8 cellular contexts compared by ENCODE assay signal in the genomic region with DNA sequence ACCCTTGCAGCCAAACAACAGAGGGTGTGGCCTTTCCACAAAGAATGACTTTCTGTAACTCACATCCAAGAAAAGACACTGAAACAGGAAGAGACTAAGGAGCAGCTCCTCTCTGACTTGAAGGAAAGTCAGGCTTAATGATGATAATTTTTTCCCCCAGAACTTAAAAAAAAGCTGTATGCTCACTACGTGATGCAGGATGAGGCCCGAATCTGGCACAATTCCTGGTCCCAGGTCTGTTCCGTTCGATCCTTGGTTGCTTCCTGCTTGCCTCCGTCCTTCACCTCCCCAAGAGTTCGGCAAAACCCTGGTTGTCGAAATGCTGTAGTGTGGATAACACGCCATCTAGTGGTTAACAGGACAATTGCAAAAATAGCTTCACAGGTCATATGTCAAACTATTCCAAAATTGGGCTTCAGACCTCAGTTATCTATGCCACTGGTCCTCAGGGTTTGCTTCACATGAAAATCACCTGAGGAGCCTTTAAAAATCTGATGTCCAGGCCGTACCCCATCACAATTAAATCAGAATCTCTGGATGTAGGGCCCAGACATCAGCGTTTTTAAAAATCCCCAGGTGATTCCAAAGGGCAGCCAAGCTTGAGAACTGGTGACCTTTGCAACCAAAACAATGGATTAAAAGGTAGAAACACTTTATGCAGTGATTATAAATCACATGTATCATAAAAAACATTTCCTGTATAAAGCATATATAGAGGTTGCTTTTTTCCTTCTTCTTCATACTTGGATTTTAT. TPM values are rescaled to one million over a fixed set of nuclear protein-coding genes. Genes with fewer than 3 reads are reported as not detected.
DNase-seq lines count a peak whose midpoint lies in the region; ATAC-seq and TF ChIP-seq lines count a peak whose summit lies in the region.

No MANE protein-coding gene starts in this region.

- H3K27me3 ChIP-seq in esophagus (ENCODE audit: control insufficient read depth in 1 of 2, insufficient read depth in 2 of 2, low read length in 2 of 2) (peaks cover 0 to 2% of the 10 kb centered on the region in 2 donors), muscle layer of colon (ENCODE audit: control insufficient read depth in 1 of 2, insufficient read depth in 2 of 2, low read length in 2 of 2) (no peaks in the 10 kb centered on the region), suprapubic skin (no peaks in the 10 kb centered on the region)

- H3K27me3 Mint-ChIP-seq in activated CD8-positive, alpha-beta memory T cell treated with anti-CD3 and anti-CD28 coated beads, Interleukin-2, amount 10 ng/mL, durations not matched to agents 7 days and 5 days = peaks cover 20% of the 10 kb centered on the region

- H3K9me3 ChIP-seq in esophagus (ENCODE audit: control insufficient read depth in 2 of 2, insufficient read depth in 1 of 2, low read depth in 1 of 2, low read length in 1 of 2) (no peaks in the 10 kb centered on the region), muscle layer of colon (ENCODE audit: low read length) (no peaks in the 10 kb centered on the region), suprapubic skin (no peaks in the 10 kb centered on the region)

- no peaks in the 10 kb centered on the region for H3K36me3 ChIP-seq in esophagus (ENCODE audit: control insufficient read depth in 2 of 2, insufficient read depth in 2 of 2, low read length in 1 of 2)
- H3K36me3 ChIP-seq in muscle layer of colon (ENCODE audit: insufficient read depth, low read length) = no peaks in the 10 kb centered on the region
- no peaks in the 10 kb centered on the region for H3K36me3 ChIP-seq in suprapubic skin

- no peaks in the 10 kb centered on the region for H3K36me3 Mint-ChIP-seq in activated CD8-positive, alpha-beta memory T cell treated with anti-CD3 and anti-CD28 coated beads, Interleukin-2, amount 10 ng/mL, durations not matched to agents 7 days and 5 days

- DNase-seq in DMS 273 (lab: John Stamatoyannopoulos, UW; ENCODE audit: unreplicated experiment) (peak; percentile 82), NCI-H69 (lab: John Stamatoyannopoulos, UW) (peak; percentile 80), suprapubic skin (ENCODE audit: low spot score in 2 of 2) (peak in 1 of 2 donors; percentile 77)
- DNase-seq in activated CD8-positive, alpha-beta memory T cell treated with anti-CD3 and anti-CD28 coated beads, Interleukin-2, amount 10 ng/mL, durations not matched to agents 7 days and 5 days = peak; percentile 54

- H3K4me1 ChIP-seq in esophagus (ENCODE audit: control insufficient read depth in 2 of 2, insufficient read depth in 2 of 2, low read length in 1 of 2) (no peaks in the 10 kb centered on the region), muscle layer of colon (ENCODE audit: insufficient read depth, low read length) (no peaks in the 10 kb centered on the region), suprapubic skin (no peaks in the 10 kb centered on the region)

- WGBS in esophagus, 2 donors = 6 to 7% methylated on average over 10 of the region's 10 CpGs
- 8% methylated on average over 10 of the region's 10 CpGs for WGBS in suprapubic skin

- no peak overlapping the region for H3K27ac Mint-ChIP-seq in activated CD8-positive, alpha-beta memory T cell treated with anti-CD3 and anti-CD28 coated beads, Interleukin-2, amount 10 ng/mL, durations not matched to agents 7 days and 5 days

- no peak for TF ChIP-seq POLR2A in suprapubic skin (IDR thresholded peaks at IDR 0.05)

- ATAC-seq in GM19463 (IDR thresholded peaks at IDR 0.05; ENCODE audit: unreplicated experiment) = peak; percentile 46
- peak; percentile 84 for ATAC-seq in HG03558 (IDR thresholded peaks at IDR 0.05; ENCODE audit: extremely low read depth, unreplicated experiment)
- peak; percentile 83 for ATAC-seq in activated CD8-positive, alpha-beta memory T cell treated with anti-CD3 and anti-CD28 coated beads, Interleukin-2, amount 10 ng/mL, durations not matched to agents 7 days and 5 days

- H3K9ac ChIP-seq in muscle layer of colon (ENCODE audit: low read length) = no peak overlapping the region

- no peak for TF ChIP-seq EP300 in suprapubic skin (IDR thresholded peaks at IDR 0.05)

- TF ChIP-seq CTCF in suprapubic skin (IDR thresholded peaks at IDR 0.05) = peak; percentile 65 to 79

- CTCF ChIA-PET in activated CD8-positive, alpha-beta memory T cell treated with anti-CD3 and anti-CD28 coated beads, Interleukin-2, amount 10 ng/mL, durations not matched to agents 7 days and 5 days (lab: Charles Lee) = interaction anchor here (0.8 to 5.5 kb wide), 22 partner anchors 9 to 729 kb away, joined by 3 to 38 read pairs (median 4); partner anchors contain the start of gene SYNM

- peak overlapping the region; percentile 63 for H3K4me3 Mint-ChIP-seq in activated CD8-positive, alpha-beta memory T cell treated with anti-CD3 and anti-CD28 coated beads, Interleukin-2, amount 10 ng/mL, durations not matched to agents 7 days and 5 days

- no peaks in the 10 kb centered on the region for H3K9me3 Mint-ChIP-seq in activated CD8-positive, alpha-beta memory T cell treated with anti-CD3 and anti-CD28 coated beads, Interleukin-2, amount 10 ng/mL, durations not matched to agents 7 days and 5 days (ENCODE audit: low read depth)

- peaks cover 4% of the 10 kb centered on the region for H3K4me1 Mint-ChIP-seq in activated CD8-positive, alpha-beta memory T cell treated with anti-CD3 and anti-CD28 coated beads, Interleukin-2, amount 10 ng/mL, durations not matched to agents 7 days and 5 days

- H3K4me3 ChIP-seq in esophagus (ENCODE audit: low read depth in 1 of 2, low read length in 2 of 2) (peak overlapping the region; percentile 25 to 33), muscle layer of colon (ENCODE audit: low read depth in 1 of 2, low read length in 2 of 2) (peak overlapping the region; percentile 15 to 66), suprapubic skin (peak overlapping the region; percentile 37)

- peak overlapping the region in 1 of 2 donors; percentile 68 for H3K27ac ChIP-seq in esophagus (ENCODE audit: low read depth in 2 of 2, low read length in 1 of 2)
- H3K27ac ChIP-seq in muscle layer of colon (ENCODE audit: low read depth, low read length) = no peak overlapping the region
- H3K27ac ChIP-seq in suprapubic skin = peak overlapping the region; percentile 17

RNA-seq across cellular contexts. Expression of gene SYNM, which starts 28.1 kb away (rescaled TPM):
- total RNA-seq in activated CD8-positive, alpha-beta memory T cell treated with anti-CD3 and anti-CD28 coated beads, Interleukin-2, amount 10 ng/mL, durations not matched to agents 7 days and 5 days = 1 to 10 TPM; 1.5 TPM
- 10 to 100 TPM; 20.3 to 40.8 TPM for polyA plus RNA-seq in esophagus
- total RNA-seq in suprapubic skin = 10 to 100 TPM in 2 of 4 donors, 1 to 10 TPM in 2; 6.7 to 20.3 (median 10.7) TPM
